In the genomic region with DNA sequence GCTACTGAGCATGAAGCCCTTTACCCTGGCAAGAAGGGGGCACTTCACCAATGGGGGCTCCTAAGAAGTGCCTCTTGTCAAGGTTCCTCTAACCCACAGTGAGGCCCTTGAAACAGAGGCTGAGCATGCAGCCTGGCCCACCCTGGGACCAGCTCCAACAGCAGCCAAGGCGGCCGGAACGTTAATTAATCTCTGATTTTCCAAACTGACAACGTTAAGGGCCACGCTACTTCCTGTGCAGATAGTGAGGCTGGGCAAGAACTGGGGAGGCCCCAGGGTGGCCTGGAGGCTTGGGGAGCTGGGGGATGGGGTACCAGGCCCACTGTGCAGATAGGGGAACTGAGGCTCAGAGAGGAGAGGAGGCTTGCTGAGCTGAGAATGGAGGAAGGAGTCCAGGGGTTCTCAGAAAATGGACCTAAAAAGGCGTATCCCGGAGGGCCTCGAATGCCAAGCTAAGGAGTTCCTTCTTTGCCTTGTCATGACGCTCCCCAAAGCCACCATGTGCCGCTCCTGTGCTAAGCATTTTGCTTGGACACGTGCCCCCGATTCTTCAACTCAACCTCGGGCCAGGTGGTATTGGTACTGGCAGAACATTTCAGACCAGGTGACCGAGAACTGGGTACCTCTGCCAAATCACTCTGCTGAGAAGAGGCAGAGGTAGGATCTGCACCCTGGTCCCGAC, we compare ENCODE assay signal across 14 cellular contexts.
DNase-seq lines count a peak whose midpoint lies in the region; ATAC-seq, FAIRE-seq and TF ChIP-seq lines count a peak whose summit lies in the region.
"Had no signal": no experiment of that assay in that cellular context is flagged by ENCODE, and none has a peak within 500 bp of the region (broad histone marks: within the 10 kb centered on the region; RNA-seq: fewer than 3 reads in every experiment).

No MANE protein-coding gene starts in this region.

- no peaks in the 10 kb centered on the region for H3K27me3 Mint-ChIP-seq in chondrocyte (ENCODE audit: low read depth)

- H3K79me1 ChIP-seq in neuronal stem cell (ENCODE audit: low read depth, low read length) = peaks cover 17% of the 10 kb centered on the region

- TF ChIP-seq CTCF in left ventricle myocardium inferior (IDR thresholded peaks at IDR 0.05; ENCODE audit: borderline replicate concordance) = no peak
- TF ChIP-seq CTCF in heart right ventricle (IDR thresholded peaks at IDR 0.05) = no peak
- no peak for TF ChIP-seq CTCF in chondrocyte (IDR thresholded peaks at IDR 0.05)
- no peak for TF ChIP-seq CTCF in uterus (IDR thresholded peaks at IDR 0.05)

- no peak overlapping the region for H4K8ac ChIP-seq in neuronal stem cell (ENCODE audit: low read depth, low read length)

- H2AK5ac ChIP-seq in neuronal stem cell (ENCODE audit: low read depth, low read length) = peak overlapping the region; percentile 45

- H4K91ac ChIP-seq in neuronal stem cell (ENCODE audit: low read depth, low read length, poor library complexity) = no peak overlapping the region

- no peak overlapping the region for H2AFZ ChIP-seq in neuronal stem cell (ENCODE audit: low read length)

- no peak overlapping the region for H3K4me2 ChIP-seq in neuronal stem cell (ENCODE audit: insufficient read depth, low read length, poor library complexity, severe bottlenecking)

- H3K4me1 ChIP-seq in left ventricle myocardium inferior (peaks cover 95% of the 10 kb centered on the region), heart right ventricle (peaks cover 21 to 99% (median 81%) of the 10 kb centered on the region in 9 donors), neuronal stem cell (ENCODE audit: control insufficient read depth in 2 of 2, insufficient read depth in 1 of 2, low read depth in 1 of 2, low read length in 2 of 2) (peaks cover 0 to 5% of the 10 kb centered on the region in 2 donors), uterus (peaks cover 3 to 42% of the 10 kb centered on the region in 2 donors)

- FAIRE-seq in urothelium cell line (lab: Jason Lieb, UNC) = no peak
- FAIRE-seq: small intestine had no signal

- no peak overlapping the region for H3K9ac ChIP-seq in neuronal stem cell (ENCODE audit: low read depth, low read length, poor library complexity)

- no peaks in the 10 kb centered on the region for H3K9me3 ChIP-seq in left ventricle myocardium inferior (replicated peaks)
- no peaks in the 10 kb centered on the region for H3K9me3 ChIP-seq in heart right ventricle
- H3K9me3 ChIP-seq in neuronal stem cell (replicated peaks in 1 of 2; ENCODE audit: control insufficient read depth in 2 of 2, insufficient read depth in 1 of 2, low read depth in 1 of 2, low read length in 2 of 2) = no peaks in the 10 kb centered on the region
- H3K9me3 ChIP-seq in uterus = no peaks in the 10 kb centered on the region
- H3K9me3 ChIP-seq: SJSA1 had no signal

- ATAC-seq in heart right ventricle (no peak), HG03025 (IDR thresholded peaks at IDR 0.05; ENCODE audit: low FRiP score, unreplicated experiment) (no peak)

- H2BK120ac ChIP-seq in neuronal stem cell (ENCODE audit: low read depth, low read length) = no peak overlapping the region

- no peak overlapping the region for H3K4me3 Mint-ChIP-seq in chondrocyte (ENCODE audit: unreplicated experiment)
- H3K4me3 Mint-ChIP-seq: activated B cell treated with CpG ODN at 0.5 μM for 24 hours had no signal

- H3K23ac ChIP-seq in neuronal stem cell (ENCODE audit: low read depth, low read length, poor library complexity) = no peak overlapping the region

- 74 to 79% methylated on average over 15 of the region's 15 CpGs for WGBS in heart right ventricle, 2 donors
- no CpG with 5 or more reads among the region's 15 CpGs for WGBS in neuronal stem cell (ENCODE audit: extremely low coverage in 2 of 2, insufficient read length in 2 of 2, insufficient replicate concordance in 1 of 2), 2 donors

- H3K14ac ChIP-seq in neuronal stem cell (ENCODE audit: low read length) = no peak overlapping the region

- H3K9me3 Mint-ChIP-seq in chondrocyte (ENCODE audit: low read depth) = no peaks in the 10 kb centered on the region
- H3K9me3 Mint-ChIP-seq: activated B cell treated with CpG ODN at 0.5 μM for 24 hours had no signal

- H3K27me3 ChIP-seq in left ventricle myocardium inferior (ENCODE audit: low read depth) (no peaks in the 10 kb centered on the region), heart right ventricle (no peaks in the 10 kb centered on the region), neuronal stem cell (ENCODE audit: control insufficient read depth in 3 of 3, insufficient read depth in 3 of 3, low read depth in 1 of 3, low read length in 3 of 3) (no peaks in the 10 kb centered on the region), uterus (no peaks in the 10 kb centered on the region)
- H3K27me3 ChIP-seq: SJSA1 had no signal

- H3K36me3 Mint-ChIP-seq in chondrocyte (ENCODE audit: low read depth) = no peaks in the 10 kb centered on the region

- H3K4me3 ChIP-seq in left ventricle myocardium inferior (no peak overlapping the region), heart right ventricle (no peak overlapping the region), neuronal stem cell (ENCODE audit: low read length in 2 of 2) (no peak overlapping the region), uterus (no peak overlapping the region)
- H3K4me3 ChIP-seq: SJSA1 had no signal

- intact Hi-C loops in left ventricle myocardium inferior (cut with micrococcal nuclease) (no loop called here), heart right ventricle (cut with DNase I) (no loop called here), uterus (cut with DNase I; ENCODE audit: low total_unique reads) (no loop called here), posterior cingulate gyrus (cut with DNase I) (no loop called here)

- peak overlapping the region; percentile 37 for H3K27ac ChIP-seq in left ventricle myocardium inferior (replicated peaks)
- peak overlapping the region in 5 of 10 donors; percentile 5 to 56 (median 30) for H3K27ac ChIP-seq in heart right ventricle
- no peak overlapping the region for H3K27ac ChIP-seq in neuronal stem cell (replicated peaks; ENCODE audit: low read length)
- peak overlapping the region; percentile 74 to 84 for H3K27ac ChIP-seq in uterus

- H3K18ac ChIP-seq in neuronal stem cell (ENCODE audit: low read length) = peak overlapping the region; percentile 8

- H2BK15ac ChIP-seq in neuronal stem cell (ENCODE audit: low read length) = no peak overlapping the region

- TF ChIP-seq POLR2A in uterus (IDR thresholded peaks at IDR 0.05) = no peak

- H3K4ac ChIP-seq in neuronal stem cell (ENCODE audit: low read length) = no peak overlapping the region

- H3K4me1 Mint-ChIP-seq in chondrocyte (ENCODE audit: low read depth) = peaks cover 91% of the 10 kb centered on the region
- H3K4me1 Mint-ChIP-seq: activated B cell treated with CpG ODN at 0.5 μM for 24 hours had no signal

- H2BK5ac ChIP-seq in neuronal stem cell (ENCODE audit: low read length) = peak overlapping the region; percentile 26

- no peak overlapping the region for H2BK12ac ChIP-seq in neuronal stem cell (ENCODE audit: low read length)

- H3K27ac Mint-ChIP-seq in chondrocyte (ENCODE audit: unreplicated experiment) = peak overlapping the region; percentile 51
- H3K27ac Mint-ChIP-seq: activated B cell treated with CpG ODN at 0.5 μM for 24 hours had no signal

- DNase-seq in left ventricle myocardium inferior (no peak), heart right ventricle (no peak), chondrocyte (ENCODE audit: low spot score) (no peak), neuronal stem cell (ENCODE audit: low spot score) (no peak), uterus (no peak), urothelium cell line (ENCODE audit: low spot score) (no peak), posterior cingulate gyrus (no peak)
- DNase-seq: activated B cell treated with CpG ODN at 0.5 μM for 24 hours, activated T-cell treated with anti-CD3 and anti-CD28 coated beads for 4 hours, NCI-H187 treated with DMSO at 0.1 percent for 48 hours, NCI-H748 treated with DMSO at 0.1 percent for 48 hours, small intestine had no signal

- H3K36me3 ChIP-seq in left ventricle myocardium inferior (no peaks in the 10 kb centered on the region), heart right ventricle (peaks cover 0 to 19% (median 0%) of the 10 kb centered on the region in 9 donors), neuronal stem cell (replicated peaks in 1 of 2; ENCODE audit: control insufficient read depth in 2 of 2, insufficient read depth in 2 of 2, low read length in 2 of 2) (no peaks in the 10 kb centered on the region), uterus (no peaks in the 10 kb centered on the region)
